Comparison of ENCODE assay signal across 1 cellular context in genomic region chr7:6015917-6016652, GRCh38.
TF ChIP-seq lines count a peak whose summit lies in the region.

No MANE protein-coding gene starts in this region.

TF ChIP-seq in K562, 482 proteins besides CTCF, POLR2A, EP300 and RAD21 (continues in another document):
- TF ChIP-seq POLR2AphosphoS5 (IDR thresholded peaks at IDR 0.05; ENCODE audit: control insufficient read depth, insufficient read depth, low read depth, low read length) (no peak; the same call in 1 of the 2 replicates), HSF4 (CRISPR knock-in tag; IDR thresholded peaks at IDR 0.05; ENCODE audit: borderline replicate concordance) (0 out of 2 replicates have a peak, but pooled peaks have one; percentile 4), STAT5A (IDR thresholded peaks at IDR 0.05; ENCODE audit: borderline replicate concordance, low read length) (no peak), HNRNPL (IDR thresholded peaks at IDR 0.05; ENCODE audit: low read depth, low read length) (no peak), PPARD (CRISPR knock-in tag; IDR thresholded peaks at IDR 0.05) (no peak), NFE2L1 (tag; IDR thresholded peaks at IDR 0.05; ENCODE audit: borderline replicate concordance, low read depth) (no peak), RB1 (IDR thresholded peaks at IDR 0.05; ENCODE audit: low read depth) (no peak), ZBTB43 (CRISPR knock-in tag; IDR thresholded peaks at IDR 0.05) (no peak), NFXL1 (CRISPR knock-in tag; IDR thresholded peaks at IDR 0.05) (peak; percentile 19; the same call in 1 of the 2 replicates), NONO (IDR thresholded peaks at IDR 0.05; ENCODE audit: low read depth in 2 of 2, low read length in 1 of 2) (no peak), MEF2A (IDR thresholded peaks at IDR 0.05; ENCODE audit: control insufficient read depth, low read depth, low read length) (no peak), JUN (IDR thresholded peaks at IDR 0.05; ENCODE audit: borderline replicate concordance, low read depth, low read length) (peak; percentile 25; the same call in 1 of the 2 replicates), JUN (CRISPR knock-in tag; IDR thresholded peaks at IDR 0.05; ENCODE audit: borderline replicate concordance) (no peak), NCOA4 (IDR thresholded peaks at IDR 0.05; ENCODE audit: partially characterized antibody) (no peak), ZNF232 (CRISPR knock-in tag; IDR thresholded peaks at IDR 0.05) (no peak), ZNF318 (IDR thresholded peaks at IDR 0.05; ENCODE audit: borderline replicate concordance in 1 of 2, low read depth in 1 of 2) (no peak), TEAD4 (IDR thresholded peaks at IDR 0.05; ENCODE audit: low read length) (no peak), TEAD4 (CRISPR knock-in tag; IDR thresholded peaks at IDR 0.05; ENCODE audit: borderline replicate concordance) (no peak), SMAD2 (IDR thresholded peaks at IDR 0.05; ENCODE audit: low read depth, low read length) (no peak), SNAPC5 (CRISPR knock-in tag; IDR thresholded peaks at IDR 0.05) (no peak), ZNF586 (CRISPR knock-in tag; conservative IDR thresholded peaks at IDR 0.05) (no peak), ZC3H4 (CRISPR knock-in tag; IDR thresholded peaks at IDR 0.05; ENCODE audit: borderline replicate concordance) (no peak), ARID1B (IDR thresholded peaks at IDR 0.05) (peak; percentile 41; the same call in 1 of the 2 replicates), POLR2B (IDR thresholded peaks at IDR 0.05; ENCODE audit: low read depth, partially characterized antibody) (no peak), RBM39 (optimal IDR thresholded peaks at IDR 0.05; ENCODE audit: low read depth, low read length) (no peak), ZNF699 (CRISPR knock-in tag; IDR thresholded peaks at IDR 0.05; ENCODE audit: insufficient replicate concordance) (no peak), ZSCAN29 (IDR thresholded peaks at IDR 0.05) (no peak), PCBP1 (IDR thresholded peaks at IDR 0.05; ENCODE audit: low read depth, low read length, poor library complexity, severe bottlenecking) (no peak), SREBF1 (IDR thresholded peaks at IDR 0.05; ENCODE audit: borderline replicate concordance, low read depth, low read length) (no peak), DMBX1 (CRISPR knock-in tag; IDR thresholded peaks at IDR 0.05; ENCODE audit: borderline replicate concordance) (peak; percentile 78), TCF7 (IDR thresholded peaks at IDR 0.05; ENCODE audit: borderline replicate concordance) (no peak), ILK (tag; IDR thresholded peaks at IDR 0.05; ENCODE audit: borderline replicate concordance, low read depth) (no peak), MITF (IDR thresholded peaks at IDR 0.05) (no peak), ZNF507 (tag; conservative IDR thresholded peaks at IDR 0.05) (no peak), ARID3A (IDR thresholded peaks at IDR 0.05; ENCODE audit: borderline replicate concordance, low read depth, low read length) (no peak), HOMEZ (CRISPR knock-in tag; IDR thresholded peaks at IDR 0.05) (no peak), FOSL1 (tag; conservative IDR thresholded peaks at IDR 0.05) (no peak; the same call in 1 of the 2 replicates), MTA2 (IDR thresholded peaks at IDR 0.05; ENCODE audit: low read depth) (no peak), SFPQ (IDR thresholded peaks at IDR 0.05; ENCODE audit: low read depth, low read length) (no peak), DLX4 (CRISPR knock-in tag; IDR thresholded peaks at IDR 0.05) (no peak), KLF16 (IDR thresholded peaks at IDR 0.05) (no peak), ZMIZ1 (IDR thresholded peaks at IDR 0.05; ENCODE audit: low read depth in 2 of 2, low read length in 2 of 2) (no peak), NFYB (IDR thresholded peaks at IDR 0.05; ENCODE audit: extremely low read depth, insufficient read length) (no peak), HNRNPK (IDR thresholded peaks at IDR 0.05; ENCODE audit: low read depth, low read length, poor library complexity, severe bottlenecking) (no peak)
